ENCODE assay signal across 20 cellular contexts in the genomic region with DNA sequence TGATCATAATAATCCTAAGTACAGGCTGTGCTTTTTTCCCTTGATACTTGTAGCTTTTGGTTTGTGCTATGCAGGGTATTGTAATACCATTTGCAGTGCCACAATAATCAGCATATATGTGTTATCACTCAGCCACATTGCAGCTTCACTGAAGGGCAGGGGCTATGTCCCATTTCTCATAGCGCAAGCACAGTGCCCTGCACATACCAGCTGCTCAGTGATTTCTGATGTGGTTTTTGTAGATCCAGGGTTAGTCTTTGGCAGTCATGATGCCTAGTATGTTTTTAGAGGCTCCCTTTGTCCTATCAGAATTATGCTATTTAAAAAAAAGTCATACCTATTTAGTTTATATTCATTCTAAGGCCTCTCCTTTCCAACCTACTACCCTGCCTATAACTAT. TPM values are rescaled to one million over a fixed set of nuclear protein-coding genes. Genes with fewer than 3 reads are reported as not detected.
A peak's percentile ranks its signal among the peaks of the same experiment; 100 is the strongest.
DNase-seq lines count a peak whose midpoint lies in the region; ATAC-seq and TF ChIP-seq lines count a peak whose summit lies in the region.
"Had no signal": no experiment of that assay in that cellular context is flagged by ENCODE, and none has a peak within 500 bp of the region (broad histone marks: within the 10 kb centered on the region; RNA-seq: fewer than 3 reads in every experiment).

No MANE protein-coding gene starts in this region.

- H4K20me1 ChIP-seq in osteoblast (ENCODE audit: insufficient read depth, low read length): no peaks in the 10 kb centered on the region

- no peak overlapping the region for H4K8ac ChIP-seq in trophoblast cell (ENCODE audit: low read depth, low read length)

- H3K79me1 ChIP-seq in trophoblast cell (ENCODE audit: low read length): no peaks in the 10 kb centered on the region

- H3K4me1 ChIP-seq in trophoblast cell (ENCODE audit: control insufficient read depth in 1 of 2, insufficient read depth in 2 of 2, low read length in 2 of 2) (peaks cover 7% of the 10 kb centered on the region in 2 experiments), osteoblast (ENCODE audit: insufficient read depth, low read length) (peaks cover 17% of the 10 kb centered on the region)
- H3K4me1 ChIP-seq: BE2C had no signal

- no peak overlapping the region for H4K12ac ChIP-seq in trophoblast cell (ENCODE audit: low read depth, low read length)

- H3K27me3 ChIP-seq in trophoblast cell (ENCODE audit: insufficient read depth, low read length) (no peaks in the 10 kb centered on the region), osteoblast (ENCODE audit: insufficient read depth, low read length) (no peaks in the 10 kb centered on the region)
- H3K27me3 ChIP-seq: BE2C had no signal

- no peak overlapping the region for H2BK5ac ChIP-seq in trophoblast cell (ENCODE audit: low read depth, low read length, poor library complexity)

- no peak overlapping the region for H2BK120ac ChIP-seq in trophoblast cell (ENCODE audit: insufficient read depth, low read length, poor library complexity)

- no CpG with 5 or more reads among the region's 1 CpG for WGBS in trophoblast cell (ENCODE audit: extremely low coverage, insufficient coverage, insufficient read length)

- H4K91ac ChIP-seq in trophoblast cell (ENCODE audit: low read depth, low read length): no peak overlapping the region

- no peak overlapping the region for H3K14ac ChIP-seq in trophoblast cell (ENCODE audit: low read length)

- H2AK5ac ChIP-seq in trophoblast cell (ENCODE audit: low read length): no peak overlapping the region

- no peak for ATAC-seq in GM21515 (IDR thresholded peaks at IDR 0.05; ENCODE audit: unreplicated experiment)

- H3K4me2 ChIP-seq in trophoblast cell (ENCODE audit: low read length) (no peak overlapping the region), osteoblast (ENCODE audit: insufficient read depth, low read length) (no peak overlapping the region)
- H3K4me2 ChIP-seq: SK-N-SH had no signal

- H3K4ac ChIP-seq in trophoblast cell (ENCODE audit: low read depth, low read length): no peak overlapping the region

- no peak overlapping the region for H3K18ac ChIP-seq in trophoblast cell (ENCODE audit: low read length)

- H2AFZ ChIP-seq in trophoblast cell (ENCODE audit: insufficient read depth, low read length, poor library complexity) (no peak overlapping the region), osteoblast (ENCODE audit: low read length) (no peak overlapping the region)

- H3K27ac ChIP-seq in trophoblast cell (ENCODE audit: low read depth, low read length) (no peak overlapping the region), temporal lobe (ENCODE audit: low read depth, low read length) (peak overlapping the region; percentile 52), osteoblast (ENCODE audit: low read depth, low read length) (no peak overlapping the region)

- H3K79me2 ChIP-seq in trophoblast cell (ENCODE audit: control insufficient read depth, insufficient read depth, low read length, poor library complexity): no peaks in the 10 kb centered on the region
- peaks cover 88% of the 10 kb centered on the region for H3K79me2 ChIP-seq in osteoblast (ENCODE audit: insufficient read depth, low read length)

- peak overlapping the region; percentile 68 for H3K23ac ChIP-seq in trophoblast cell (ENCODE audit: low read length)

- H3K9me3 ChIP-seq in trophoblast cell (ENCODE audit: insufficient read depth, low read depth, low read length) (no peaks in the 10 kb centered on the region), osteoblast (ENCODE audit: low read depth, low read length) (no peaks in the 10 kb centered on the region)
- H3K9me3 ChIP-seq: BE2C, SK-N-SH had no signal

- TF ChIP-seq CTCF in osteoblast (IDR thresholded peaks at IDR 0.05; ENCODE audit: extremely low read depth, low read depth, low read length): no peak

- H3K9ac ChIP-seq in trophoblast cell (ENCODE audit: low read length): no peak overlapping the region
- H3K9ac ChIP-seq: SK-N-SH had no signal

- DNase-seq in NCI-H69 (lab: John Stamatoyannopoulos, UW) (peak; percentile 43), glomerular visceral epithelial cell (ENCODE audit: extremely low spot score) (peak; percentile 57), trophoblast cell (no peak), osteoblast (ENCODE audit: insufficient read length, low spot score, missing footprints) (no peak), middle frontal gyrus (ENCODE audit: extremely low spot score, low spot score) (no peak)
- DNase-seq: BE2C; DMS79; HFFc6; Kasumi-1; NCI-H1436; NCI-H187 treated with DMSO at 0.1 percent for 48 hours; NCI-H2107; NCI-H226; NCI-H510A treated with DMSO at 0.1 percent for 48 hours; NCI-H774; NK-92 treated with Interleukin-12 subunit alpha and Interleukin-12 subunit beta, amount 100 ng/mL, for 24 hours; SIG-M5; SK-N-SH had no signal

- H3K4me3 ChIP-seq in trophoblast cell (ENCODE audit: low read depth, low read length) (no peak overlapping the region), osteoblast (ENCODE audit: insufficient read depth, low read length) (no peak overlapping the region)

- H2BK12ac ChIP-seq in trophoblast cell (ENCODE audit: low read length): no peak overlapping the region

- H3K36me3 ChIP-seq in trophoblast cell (ENCODE audit: control insufficient read depth in 1 of 2, insufficient read depth in 2 of 2, low read length in 2 of 2) (no peaks in the 10 kb centered on the region), osteoblast (ENCODE audit: insufficient read depth, low read length) (peaks cover 53% of the 10 kb centered on the region)
- H3K36me3 ChIP-seq: BE2C had no signal

RNA-seq across cellular contexts. Expression of gene MET, which starts 25.8 kb away (rescaled TPM):
- 16.2 and 16.3 TPM in 2 replicates for polyA plus RNA-seq in trophoblast cell (2013)
- total RNA-seq in temporal lobe (1.7 TPM), osteoblast (55.0 and 61.9 TPM in 2 replicates)

Comparison
In these comparisons a context has a peak if more than half of its experiments do, and no peak if none do; other contexts are left out.
1. DNase-seq: peak in NCI-H69 (single experiment) and glomerular visceral epithelial cell (single experiment); none in trophoblast cell (0 of 2), osteoblast (single experiment) and middle frontal gyrus (single experiment).
2. RNA of gene MET, which starts 25.8 kb away (total RNA-seq): 55.0 to 61.9 TPM in osteoblast; 1.7 TPM in temporal lobe (single experiment); every median in the first group is over 10 times any median in the second.